ENCODE assay signal across 1 cellular context in the genomic region with DNA sequence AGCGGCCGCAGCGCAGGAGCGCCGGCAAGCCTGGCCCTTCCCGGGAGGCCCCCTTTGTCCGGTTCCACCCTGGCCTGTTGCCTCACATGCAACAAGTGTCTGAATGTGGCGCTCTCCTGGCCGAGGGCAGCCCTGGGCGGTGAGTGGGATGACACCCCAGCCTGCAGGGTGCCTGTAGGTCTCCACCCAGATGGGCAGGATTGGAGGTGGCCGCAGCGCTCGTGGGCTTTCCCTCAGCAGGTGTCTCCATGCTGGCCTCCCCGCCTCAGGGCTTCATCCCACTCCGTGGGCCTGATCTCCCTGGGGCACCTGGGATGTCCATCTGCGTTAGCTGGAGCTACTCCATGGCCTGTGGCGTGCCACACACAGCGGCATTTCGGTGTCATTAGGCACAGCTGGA.
TF ChIP-seq lines count a peak whose summit lies in the region.

No MANE protein-coding gene starts in this region.

TF ChIP-seq in HCT116, 20 proteins besides CTCF, POLR2A, EP300 and RAD21 (continued from another document):
- TF ChIP-seq, protein P1, sequence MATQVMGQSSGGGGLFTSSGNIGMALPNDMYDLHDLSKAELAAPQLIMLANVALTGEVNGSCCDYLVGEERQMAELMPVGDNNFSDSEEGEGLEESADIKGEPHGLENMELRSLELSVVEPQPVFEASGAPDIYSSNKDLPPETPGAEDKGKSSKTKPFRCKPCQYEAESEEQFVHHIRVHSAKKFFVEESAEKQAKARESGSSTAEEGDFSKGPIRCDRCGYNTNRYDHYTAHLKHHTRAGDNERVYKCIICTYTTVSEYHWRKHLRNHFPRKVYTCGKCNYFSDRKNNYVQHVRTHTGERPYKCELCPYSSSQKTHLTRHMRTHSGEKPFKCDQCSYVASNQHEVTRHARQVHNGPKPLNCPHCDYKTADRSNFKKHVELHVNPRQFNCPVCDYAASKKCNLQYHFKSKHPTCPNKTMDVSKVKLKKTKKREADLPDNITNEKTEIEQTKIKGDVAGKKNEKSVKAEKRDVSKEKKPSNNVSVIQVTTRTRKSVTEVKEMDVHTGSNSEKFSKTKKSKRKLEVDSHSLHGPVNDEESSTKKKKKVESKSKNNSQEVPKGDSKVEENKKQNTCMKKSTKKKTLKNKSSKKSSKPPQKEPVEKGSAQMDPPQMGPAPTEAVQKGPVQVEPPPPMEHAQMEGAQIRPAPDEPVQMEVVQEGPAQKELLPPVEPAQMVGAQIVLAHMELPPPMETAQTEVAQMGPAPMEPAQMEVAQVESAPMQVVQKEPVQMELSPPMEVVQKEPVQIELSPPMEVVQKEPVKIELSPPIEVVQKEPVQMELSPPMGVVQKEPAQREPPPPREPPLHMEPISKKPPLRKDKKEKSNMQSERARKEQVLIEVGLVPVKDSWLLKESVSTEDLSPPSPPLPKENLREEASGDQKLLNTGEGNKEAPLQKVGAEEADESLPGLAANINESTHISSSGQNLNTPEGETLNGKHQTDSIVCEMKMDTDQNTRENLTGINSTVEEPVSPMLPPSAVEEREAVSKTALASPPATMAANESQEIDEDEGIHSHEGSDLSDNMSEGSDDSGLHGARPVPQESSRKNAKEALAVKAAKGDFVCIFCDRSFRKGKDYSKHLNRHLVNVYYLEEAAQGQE (IDR thresholded peaks at IDR 0.05; ENCODE audit: low read depth) = no peak
- TF ChIP-seq CBX3 (IDR thresholded peaks at IDR 0.05; ENCODE audit: low read depth) (no peak), ZFX (IDR thresholded peaks at IDR 0.05) (no peak), EZH2 (IDR thresholded peaks at IDR 0.05) (no peak), SP1 (IDR thresholded peaks at IDR 0.05; ENCODE audit: low read depth) (no peak), YY1 (IDR thresholded peaks at IDR 0.05; ENCODE audit: extremely low read depth, insufficient replicate concordance, low read depth, low read length) (no peak), FOSL1 (IDR thresholded peaks at IDR 0.05; ENCODE audit: low read depth) (no peak), ELF1 (IDR thresholded peaks at IDR 0.05; ENCODE audit: borderline replicate concordance, low read depth) (no peak)
- TF ChIP-seq, protein P2, sequence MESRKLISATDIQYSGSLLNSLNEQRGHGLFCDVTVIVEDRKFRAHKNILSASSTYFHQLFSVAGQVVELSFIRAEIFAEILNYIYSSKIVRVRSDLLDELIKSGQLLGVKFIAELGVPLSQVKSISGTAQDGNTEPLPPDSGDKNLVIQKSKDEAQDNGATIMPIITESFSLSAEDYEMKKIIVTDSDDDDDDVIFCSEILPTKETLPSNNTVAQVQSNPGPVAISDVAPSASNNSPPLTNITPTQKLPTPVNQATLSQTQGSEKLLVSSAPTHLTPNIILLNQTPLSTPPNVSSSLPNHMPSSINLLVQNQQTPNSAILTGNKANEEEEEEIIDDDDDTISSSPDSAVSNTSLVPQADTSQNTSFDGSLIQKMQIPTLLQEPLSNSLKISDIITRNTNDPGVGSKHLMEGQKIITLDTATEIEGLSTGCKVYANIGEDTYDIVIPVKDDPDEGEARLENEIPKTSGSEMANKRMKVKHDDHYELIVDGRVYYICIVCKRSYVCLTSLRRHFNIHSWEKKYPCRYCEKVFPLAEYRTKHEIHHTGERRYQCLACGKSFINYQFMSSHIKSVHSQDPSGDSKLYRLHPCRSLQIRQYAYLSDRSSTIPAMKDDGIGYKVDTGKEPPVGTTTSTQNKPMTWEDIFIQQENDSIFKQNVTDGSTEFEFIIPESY (IDR thresholded peaks at IDR 0.05; ENCODE audit: extremely low read depth, insufficient replicate concordance, low read length) = no peak
TF ChIP-seq in HCT116: peak in this region for 0.
